ENCODE assay signal across 8 cellular contexts in genomic region chr3:185585862-185586643, GRCh38. TPM values are rescaled to one million over a fixed set of nuclear protein-coding genes. Genes with fewer than 3 reads are reported as not detected.
DNase-seq lines count a peak whose midpoint lies in the region; ATAC-seq and FAIRE-seq lines count a peak whose summit lies in the region.

Gene SENP2, plus strand, starts transcription at chr3:185586295. Its CDS starts 119 bp downstream, at chr3:185586414.

- peak; percentile 99 for ATAC-seq in GM21786 (IDR thresholded peaks at IDR 0.05; ENCODE audit: unreplicated experiment)
- ATAC-seq in activated T-cell treated with anti-CD3 and anti-CD28 coated beads, Interleukin-2, amount 50 U/mL, for 72 hours (replicated peaks in 1 of 2) = peak; percentile 97
- ATAC-seq in esophagus mucosa = peak; percentile 98

- DNase-seq in DMS79 (lab: John Stamatoyannopoulos, UW) (peak; percentile 99), RCC 7860 (ENCODE audit: low spot score) (peak; percentile 98)
- DNase-seq in activated T-cell treated with anti-CD3 and anti-CD28 coated beads, Interleukin-2, amount 50 U/mL, for 72 hours = peak; percentile 99
- DNase-seq in stimulated activated CD8-positive, alpha-beta memory T cell treated with anti-CD3 and anti-CD28 coated beads, Interleukin-7, amount 100 ng/mL, for 24 hours (ENCODE audit: low read depth) = peak; percentile 99

- H3K36me3 ChIP-seq in KOPT-K1 (ENCODE audit: insufficient read depth, low read length) (no peaks in the 10 kb centered on the region), muscle layer of colon (ENCODE audit: insufficient read depth, low read length) (no peaks in the 10 kb centered on the region)

- H3K9ac ChIP-seq in muscle layer of colon (ENCODE audit: low read length) = peak within 1 kb of the TSS; percentile 96

- H3K9me3 Mint-ChIP-seq in activated T-cell treated with anti-CD3 and anti-CD28 coated beads, Interleukin-2, amount 50 U/mL, for 72 hours = no peaks in the 10 kb centered on the region

- H3K4me3 Mint-ChIP-seq in activated T-cell treated with anti-CD3 and anti-CD28 coated beads, Interleukin-2, amount 50 U/mL, for 72 hours = peak within 1 kb of the TSS; percentile 75 to 89

- H3K27ac ChIP-seq in KOPT-K1 (ENCODE audit: low read depth, low read length, poor library complexity, severe bottlenecking) = peak within 1 kb of the TSS; percentile 66
- H3K27ac ChIP-seq in muscle layer of colon (ENCODE audit: low read depth, low read length) = peak within 1 kb of the TSS; percentile 97

- peaks cover 12% of the 10 kb centered on the region for H3K4me1 ChIP-seq in muscle layer of colon (ENCODE audit: insufficient read depth, low read length)

- H3K27me3 Mint-ChIP-seq in activated T-cell treated with anti-CD3 and anti-CD28 coated beads, Interleukin-2, amount 50 U/mL, for 72 hours (ENCODE audit: low read depth) = no peaks in the 10 kb centered on the region

- peaks cover 37% of the 10 kb centered on the region for H3K4me1 Mint-ChIP-seq in activated T-cell treated with anti-CD3 and anti-CD28 coated beads, Interleukin-2, amount 50 U/mL, for 72 hours (ENCODE audit: low read depth)

- peak within 1 kb of the TSS; percentile 87 to 96 for H3K4me3 ChIP-seq in muscle layer of colon (ENCODE audit: low read depth in 1 of 2, low read length in 2 of 2)

- no peaks in the 10 kb centered on the region for H3K36me3 Mint-ChIP-seq in activated T-cell treated with anti-CD3 and anti-CD28 coated beads, Interleukin-2, amount 50 U/mL, for 72 hours (ENCODE audit: insufficient read depth in 2 of 2)

- peak within 1 kb of the TSS; percentile 84 for H3K27ac Mint-ChIP-seq in activated T-cell treated with anti-CD3 and anti-CD28 coated beads, Interleukin-2, amount 50 U/mL, for 72 hours

- H3K9me3 ChIP-seq in KOPT-K1 (ENCODE audit: insufficient read depth, low read length, poor library complexity, severe bottlenecking) = no peaks in the 10 kb centered on the region
- no peaks in the 10 kb centered on the region for H3K9me3 ChIP-seq in muscle layer of colon (ENCODE audit: low read length)

- peak; percentile 91 for FAIRE-seq in RCC 7860 (lab: Jason Lieb, UNC)

- no peaks in the 10 kb centered on the region for H3K27me3 ChIP-seq in muscle layer of colon (ENCODE audit: control insufficient read depth in 1 of 2, insufficient read depth in 2 of 2, low read length in 2 of 2)

RNA-seq across cellular contexts. Expression of gene SENP2, which starts in this region (rescaled TPM):
- 10 to 100 TPM; 35.4 to 38.1 TPM for total RNA-seq in activated T-cell treated with anti-CD3 and anti-CD28 coated beads, Interleukin-2, amount 50 U/mL, for 72 hours
- total RNA-seq in esophagus mucosa = 24.2 TPM

Comparison
In these comparisons a context has a peak if more than half of its experiments do, and no peak if none do; other contexts are left out.
1. Peak in every context shown above with its lines: DNase-seq, ATAC-seq, H3K4me3 ChIP-seq and H3K27ac ChIP-seq.